ENCODE assay signal across 25 cellular contexts in the genomic region with DNA sequence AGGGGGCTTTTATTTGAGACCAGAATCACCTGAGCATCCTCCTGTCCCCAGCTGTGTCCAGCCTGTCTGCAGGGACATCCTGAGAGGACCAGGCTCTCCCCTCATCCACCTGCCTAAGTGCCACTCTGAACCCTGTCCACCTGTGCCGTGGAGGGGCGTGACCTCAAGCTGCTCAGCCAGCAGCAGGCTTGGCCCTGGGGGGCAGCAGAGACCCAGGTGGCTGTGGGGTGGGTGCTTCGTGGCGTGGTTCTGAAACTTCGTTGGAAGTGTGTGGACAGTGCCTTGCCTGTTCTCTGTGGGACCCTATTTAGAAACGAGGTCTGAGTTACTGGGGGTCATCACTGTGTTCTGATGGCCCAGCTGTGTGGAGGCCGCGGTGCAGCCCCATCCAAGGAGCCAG.
"Had no signal": no experiment of that assay in that cellular context is flagged by ENCODE, and none has a peak within 500 bp of the region (broad histone marks: within the 10 kb centered on the region; RNA-seq: fewer than 3 reads in every experiment).

No MANE protein-coding gene starts in this region.

- H3K27me3 ChIP-seq: colonic mucosa, esophagus squamous epithelium, gastrocnemius medialis, heart right ventricle, left lung had no signal

- H3K27ac ChIP-seq: colonic mucosa, epithelial cell of prostate, esophagus squamous epithelium, gastrocnemius medialis, heart right ventricle, left lung, lower lobe of right lung had no signal

- DNase-seq: colonic mucosa; cortex of kidney; effector CD8-positive, alpha-beta T cell; effector memory CD8-positive, alpha-beta T cell; endodermal cell; erythroblast; esophagus squamous epithelium; foreskin fibroblast; foreskin melanocyte; gastrocnemius medialis; glutamatergic neuron; head of caudate nucleus; heart right ventricle; hippocampal formation; left cardiac atrium; left ventricle myocardium superior; lower lobe of right lung; mesenchymal stem cell; mucosa of descending colon had no signal

- FAIRE-seq: endometrium, islet of Langerhans, keratinocyte had no signal

- H3K9me3 ChIP-seq: colonic mucosa, esophagus squamous epithelium, gastrocnemius medialis, heart right ventricle, left lung, lower lobe of right lung, mucosa of descending colon had no signal

- H3K4me3 ChIP-seq: colonic mucosa, esophagus squamous epithelium, gastrocnemius medialis, heart right ventricle, left lung, lower lobe of right lung, mucosa of descending colon had no signal

- ATAC-seq: effector memory CD8-positive, alpha-beta T cell; esophagus mucosa; gastrocnemius medialis; heart right ventricle; left cardiac atrium; left lung; left ventricle myocardium superior; lower lobe of right lung; mucosa of descending colon had no signal
